Comparison of ENCODE assay signal across 14 cellular contexts in the genomic region with DNA sequence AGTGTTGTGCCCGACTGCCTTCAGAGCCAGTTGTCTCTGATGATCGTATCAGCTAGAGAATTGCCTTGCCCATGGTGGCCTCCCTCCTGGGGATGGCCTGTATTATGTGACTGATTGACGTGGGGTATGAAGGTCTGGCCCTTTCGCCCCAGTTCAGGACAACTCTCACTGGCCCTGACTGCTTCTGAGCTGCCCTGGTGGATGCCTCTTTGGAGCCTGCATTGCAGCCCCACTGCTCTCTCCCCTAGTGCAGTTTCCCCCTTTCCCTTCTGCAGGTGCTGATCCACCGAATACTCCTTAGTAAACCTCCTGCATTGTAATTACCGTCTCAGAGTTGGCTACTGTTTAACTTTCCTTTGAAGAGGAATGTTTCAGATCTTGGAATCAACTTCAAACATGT. TPM values are rescaled to one million over a fixed set of nuclear protein-coding genes. Genes with fewer than 3 reads are reported as not detected.
DNase-seq lines count a peak whose midpoint lies in the region; ATAC-seq and TF ChIP-seq lines count a peak whose summit lies in the region.
"Had no signal": no experiment of that assay in that cellular context is flagged by ENCODE, and none has a peak within 500 bp of the region (broad histone marks: within the 10 kb centered on the region; RNA-seq: fewer than 3 reads in every experiment).

No MANE protein-coding gene starts in this region.

- intact Hi-C loops in mammary epithelial cell (cut with micrococcal nuclease) (no loop called here), lower lobe of right lung (cut with DNase I) (no loop called here), vagina (cut with DNase I) (no loop called here)

- no peaks in the 10 kb centered on the region for H4K20me1 ChIP-seq in mammary epithelial cell (ENCODE audit: insufficient read depth, low read length)

- no peak overlapping the region for H3K4me3 ChIP-seq in mammary epithelial cell (replicated peaks in 1 of 3; ENCODE audit: insufficient read depth in 1 of 3, low read depth in 2 of 3, low read length in 3 of 3)
- no peak overlapping the region for H3K4me3 ChIP-seq in lower lobe of right lung
- no peak overlapping the region for H3K4me3 ChIP-seq in vagina

- no peak overlapping the region for H3K4me2 ChIP-seq in mammary epithelial cell (ENCODE audit: insufficient read depth, low read depth, low read length)

- no peak for ATAC-seq in stimulated activated naive CD8-positive, alpha-beta T cell treated with anti-CD3 and anti-CD28 coated beads, Interleukin-15, Interleukin-2, amounts not matched to agents 100 U/mL and 50 U/mL, for 24 hours
- ATAC-seq in lower lobe of right lung (no peak), GM19328 (IDR thresholded peaks at IDR 0.05; ENCODE audit: unreplicated experiment) (no peak), HG02938 (IDR thresholded peaks at IDR 0.05; ENCODE audit: unreplicated experiment) (no peak), GM19463 (IDR thresholded peaks at IDR 0.05; ENCODE audit: unreplicated experiment) (no peak)

- peaks cover 22% of the 10 kb centered on the region for H3K4me1 ChIP-seq in mammary epithelial cell (ENCODE audit: insufficient read depth, low read length)
- H3K4me1 ChIP-seq in lower lobe of right lung: peaks cover 27% of the 10 kb centered on the region
- peaks cover 11% of the 10 kb centered on the region for H3K4me1 ChIP-seq in vagina

- TF ChIP-seq CTCF in mammary epithelial cell (conservative IDR thresholded peaks at IDR 0.05 in 1 of 2, IDR thresholded peaks at IDR 0.05 in 1 of 2; ENCODE audit: extremely low read depth in 1 of 2, insufficient read depth in 1 of 2, low read depth in 1 of 2, low read length in 2 of 2) (no peak), lower lobe of right lung (IDR thresholded peaks at IDR 0.05) (no peak), vagina (IDR thresholded peaks at IDR 0.05) (no peak)

- H3K36me3 Mint-ChIP-seq in stimulated activated naive CD8-positive, alpha-beta T cell treated with anti-CD3 and anti-CD28 coated beads, Interleukin-15, Interleukin-2, amounts not matched to agents 100 ng/mL and 50 ng/mL, for 24 hours (ENCODE audit: low read depth): peaks cover 13% of the 10 kb centered on the region
- H3K36me3 Mint-ChIP-seq: IgD-negative memory B cell, memory B cell had no signal

- H3K9me3 ChIP-seq in mammary epithelial cell (replicated peaks; ENCODE audit: insufficient read depth, low read length) (no peaks in the 10 kb centered on the region), lower lobe of right lung (no peaks in the 10 kb centered on the region), vagina (no peaks in the 10 kb centered on the region)

- H3K9ac ChIP-seq in mammary epithelial cell (ENCODE audit: insufficient read depth, low read length): no peak overlapping the region

- peak overlapping the region; percentile 49 for H3K27ac ChIP-seq in mammary epithelial cell (ENCODE audit: insufficient read depth, low read depth, low read length)
- peak overlapping the region; percentile 47 for H3K27ac ChIP-seq in lower lobe of right lung
- peak overlapping the region; percentile 27 for H3K27ac ChIP-seq in vagina

- CTCF ChIA-PET in mammary epithelial cell (lab: Charles Lee; ENCODE audit: low non-redundant PET): no interaction called here

- no peak overlapping the region for H3K27ac Mint-ChIP-seq in stimulated activated naive CD8-positive, alpha-beta T cell treated with anti-CD3 and anti-CD28 coated beads, Interleukin-15, Interleukin-2, amounts not matched to agents 100 ng/mL and 50 ng/mL, for 24 hours
- H3K27ac Mint-ChIP-seq: IgD-negative memory B cell, memory B cell had no signal

- H2AFZ ChIP-seq in mammary epithelial cell (ENCODE audit: low read depth, low read length): no peak overlapping the region

- dilution Hi-C loops in mammary epithelial cell (cut with HindIII; ENCODE audit: low sequenced_read_pairs): no loop called here

- H3K4me3 Mint-ChIP-seq in stimulated activated naive CD8-positive, alpha-beta T cell treated with anti-CD3 and anti-CD28 coated beads, Interleukin-15, Interleukin-2, amounts not matched to agents 100 ng/mL and 50 ng/mL, for 24 hours: peak overlapping the region; percentile 27
- H3K4me3 Mint-ChIP-seq: IgD-negative memory B cell, memory B cell had no signal

- DNase-seq in stimulated activated naive CD8-positive, alpha-beta T cell treated with anti-CD3 and anti-CD28 coated beads, Interleukin-15, Interleukin-2, amounts not matched to agents 100 U/mL and 50 U/mL, for 24 hours: no peak
- DNase-seq in mammary epithelial cell (no peak), lower lobe of right lung (no peak), vagina (ENCODE audit: extremely low spot score in 2 of 2) (no peak)
- DNase-seq: AML-193, cortex of kidney, NCI-H1694 treated with DMSO at 0.1 percent for 48 hours had no signal

- H3K79me2 ChIP-seq in mammary epithelial cell (ENCODE audit: insufficient read depth, low read length): peaks cover 73% of the 10 kb centered on the region

- 92% methylated on average over 6 of the region's 6 CpGs for WGBS in mammary epithelial cell (ENCODE audit: low coverage, missing lambda C conversion rate)

- no peaks in the 10 kb centered on the region for H3K27me3 Mint-ChIP-seq in stimulated activated naive CD8-positive, alpha-beta T cell treated with anti-CD3 and anti-CD28 coated beads, Interleukin-15, Interleukin-2, amounts not matched to agents 100 ng/mL and 50 ng/mL, for 24 hours

- peaks cover 6% of the 10 kb centered on the region for H3K36me3 ChIP-seq in mammary epithelial cell (ENCODE audit: insufficient read depth, low read length)
- no peaks in the 10 kb centered on the region for H3K36me3 ChIP-seq in lower lobe of right lung
- no peaks in the 10 kb centered on the region for H3K36me3 ChIP-seq in vagina

- in situ Hi-C loops in mammary epithelial cell (cut with MboI; ENCODE audit: low sequenced_read_pairs in 2 of 2): no loop called here

- H3K9me3 Mint-ChIP-seq in stimulated activated naive CD8-positive, alpha-beta T cell treated with anti-CD3 and anti-CD28 coated beads, Interleukin-15, Interleukin-2, amounts not matched to agents 100 ng/mL and 50 ng/mL, for 24 hours: no peaks in the 10 kb centered on the region
- H3K9me3 Mint-ChIP-seq: activated naive CD4-positive, alpha-beta T cell treated with anti-CD3 and anti-CD28 coated beads, Interleukin-2, amount 50 U/mL, for 72 hours; memory B cell had no signal

- BruUV-seq in mammary epithelial cell (replicated peaks; lab: Mats Ljungman, UMichigan): no TSS peak

- H3K4me1 Mint-ChIP-seq in stimulated activated naive CD8-positive, alpha-beta T cell treated with anti-CD3 and anti-CD28 coated beads, Interleukin-15, Interleukin-2, amounts not matched to agents 100 ng/mL and 50 ng/mL, for 24 hours (ENCODE audit: low read depth): peaks cover 24% of the 10 kb centered on the region

- no peak for TF ChIP-seq POLR2A in vagina (IDR thresholded peaks at IDR 0.05)

- H3K27me3 ChIP-seq in mammary epithelial cell (ENCODE audit: insufficient read depth, low read length) (no peaks in the 10 kb centered on the region), lower lobe of right lung (ENCODE audit: low read depth) (no peaks in the 10 kb centered on the region), vagina (no peaks in the 10 kb centered on the region)

RNA-seq across cellular contexts. Expression of gene CD109, which starts 18.2 kb away (rescaled TPM):
- 100 to 1,000 TPM in 1 of 2 donors, 10 to 100 TPM in 1; 82.6 to 273 TPM for total RNA-seq in mammary epithelial cell
- polyA plus RNA-seq in mammary epithelial cell: 77.5 TPM
- 96.5 TPM for polyA minus RNA-seq in mammary epithelial cell
- 25.0 TPM for total RNA-seq in lower lobe of right lung
- total RNA-seq in vagina: 29.0 TPM
- polyA plus RNA-seq: IgD-negative memory B cell had no signal
